Comparison of ENCODE assay signal across 10 cellular contexts in the genomic region with DNA sequence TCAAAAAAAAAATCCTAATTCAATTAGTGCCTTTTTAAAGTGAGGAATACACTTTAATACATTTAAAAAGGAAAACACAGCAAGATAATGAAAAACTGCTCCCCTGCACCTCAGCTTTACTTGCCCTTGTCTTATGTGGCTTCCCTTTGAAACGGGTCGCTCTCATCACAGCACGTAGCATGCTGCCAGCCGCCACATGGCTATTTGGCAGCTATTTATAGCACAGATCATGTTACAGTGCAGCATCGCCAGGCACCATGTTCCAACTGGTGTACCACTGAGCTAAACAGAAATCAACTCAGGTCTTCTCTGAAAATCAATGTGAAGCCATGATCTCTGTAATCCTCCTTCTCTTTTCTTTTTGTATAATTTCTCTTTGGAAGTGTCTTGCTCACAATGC.
A peak's percentile ranks its signal among the peaks of the same experiment; 100 is the strongest.
DNase-seq lines count a peak whose midpoint lies in the region; ATAC-seq and TF ChIP-seq lines count a peak whose summit lies in the region.
"Had no signal": no experiment of that assay in that cellular context is flagged by ENCODE, and none has a peak within 500 bp of the region (broad histone marks: within the 10 kb centered on the region; RNA-seq: fewer than 3 reads in every experiment).

No MANE protein-coding gene starts in this region.

- DNase-seq in HCT116 (ENCODE audit: low read depth, low spot score): no peak
- peak; percentile 82 for DNase-seq in NCI-H2227 treated with DMSO at 0.1 percent for 48 hours (lab: John Stamatoyannopoulos, UW)
- peak; percentile 68 to 81 for DNase-seq in cerebellar nuclear complex (lab: John Stamatoyannopoulos, UW)
- peak; percentile 46 for DNase-seq in pons (ENCODE audit: low spot score)
- DNase-seq in activated T-cell treated with anti-CD3 and anti-CD28 coated beads, Interleukin-2, amount 50 U/mL, for 72 hours: no peak
- no peak for DNase-seq in activated CD8-positive, alpha-beta T cell treated with anti-CD3 and anti-CD28 coated beads for 36 hours
- DNase-seq: occipital lobe had no signal

- no peak for TF ChIP-seq RAD21 in HCT116 (IDR thresholded peaks at IDR 0.05; ENCODE audit: low read depth)

- no peak for TF ChIP-seq CTCF in HCT116 (IDR thresholded peaks at IDR 0.05 in 2 of 3, conservative IDR thresholded peaks at IDR 0.05 in 1 of 3; ENCODE audit: borderline replicate concordance in 1 of 3, insufficient read depth in 1 of 3, low read depth in 2 of 3, low read length in 2 of 3)
- TF ChIP-seq CTCF in activated CD8-positive, alpha-beta T cell treated with anti-CD3 and anti-CD28 coated beads for 36 hours (IDR thresholded peaks at IDR 0.05): no peak

- ATAC-seq in HCT116 (no peak), HG03108 (IDR thresholded peaks at IDR 0.05; ENCODE audit: unreplicated experiment) (no peak), GM19455 (IDR thresholded peaks at IDR 0.05; ENCODE audit: unreplicated experiment) (no peak)
- ATAC-seq in activated T-cell treated with anti-CD3 and anti-CD28 coated beads, Interleukin-2, amount 50 U/mL, for 72 hours (replicated peaks in 1 of 2): no peak
- no peak for ATAC-seq in activated CD8-positive, alpha-beta T cell treated with anti-CD3 and anti-CD28 coated beads for 36 hours
- ATAC-seq: stimulated activated memory B cell treated with anti-CD40 and anti-IgM and Interleukin-4, amounts not matched to agents 10 μg/mL and 1 μg/mL and 100 μg/mL, for 72 hours had no signal

- no peak overlapping the region for H3K9ac ChIP-seq in HCT116 (ENCODE audit: low read length)

- RAD21 ChIA-PET in HCT116 (lab: Charles Lee; ENCODE audit: low non-redundant PET in 1 of 2, low total read pairs in 2 of 2, uncharacterized antibody in 2 of 2, unreplicated experiment in 2 of 2): no interaction called here

- H3K4me1 ChIP-seq in HCT116 (ENCODE audit: control insufficient read depth in 1 of 2, insufficient read depth in 2 of 2, low read length in 2 of 2): peaks cover 5 to 9% of the 10 kb centered on the region in 2 experiments; a peak in 3 of 4 replicates

- BruUV-seq in HCT116 (replicated peaks; lab: Mats Ljungman, UMichigan): no TSS peak

- H2AFZ ChIP-seq in HCT116 (ENCODE audit: low read depth, low read length, poor library complexity, severe bottlenecking): no peak overlapping the region

- no peaks in the 10 kb centered on the region for H3K36me3 ChIP-seq in HCT116 (ENCODE audit: control insufficient read depth in 1 of 2, insufficient read depth in 2 of 2, low read length in 2 of 2)

- no peaks in the 10 kb centered on the region for H3K79me2 ChIP-seq in HCT116 (ENCODE audit: insufficient read depth, low read length)

- H3K9me3 Mint-ChIP-seq in activated T-cell treated with anti-CD3 and anti-CD28 coated beads, Interleukin-2, amount 50 U/mL, for 72 hours: no peaks in the 10 kb centered on the region
- no peaks in the 10 kb centered on the region for H3K9me3 Mint-ChIP-seq in activated CD8-positive, alpha-beta T cell treated with anti-CD3 and anti-CD28 coated beads for 36 hours
- H3K9me3 Mint-ChIP-seq: stimulated activated memory B cell treated with anti-CD40 and anti-IgM and Interleukin-4, amounts not matched to agents 10 μg/mL and 1 μg/mL and 100 μg/mL, for 72 hours had no signal

- CTCF ChIA-PET in HCT116 (lab: Charles Lee): interaction anchor here (1.3 kb wide), 1 partner anchor 13 kb away, joined by 3 read pairs; no protein-coding TSS in a partner anchor
- CTCF ChIA-PET in activated CD8-positive, alpha-beta T cell treated with anti-CD3 and anti-CD28 coated beads for 36 hours (lab: Charles Lee): interaction anchor here (1.3 to 1.8 kb wide), 2 partner anchors 13 to 21 kb away, joined by 5 to 7 read pairs; no protein-coding TSS in a partner anchor

- H4K20me1 ChIP-seq in HCT116 (ENCODE audit: insufficient read depth): no peaks in the 10 kb centered on the region

- no peak overlapping the region for H3K4me3 Mint-ChIP-seq in activated T-cell treated with anti-CD3 and anti-CD28 coated beads, Interleukin-2, amount 50 U/mL, for 72 hours
- H3K4me3 Mint-ChIP-seq in activated CD8-positive, alpha-beta T cell treated with anti-CD3 and anti-CD28 coated beads for 36 hours: no peak overlapping the region
- H3K4me3 Mint-ChIP-seq: stimulated activated memory B cell treated with anti-CD40 and anti-IgM and Interleukin-4, amounts not matched to agents 10 μg/mL and 1 μg/mL and 100 μg/mL, for 72 hours had no signal

- no peak overlapping the region for H3K27ac ChIP-seq in HCT116 (ENCODE audit: low read depth, low read length)

- intact Hi-C loops in HCT116 (cut with micrococcal nuclease): no loop called here
- intact Hi-C loops in activated CD8-positive, alpha-beta T cell treated with anti-CD3 and anti-CD28 coated beads for 36 hours (cut with micrococcal nuclease): no loop called here

- H3K9me3 ChIP-seq in HCT116 (ENCODE audit: control insufficient read depth in 1 of 2, insufficient read depth in 1 of 2, low read depth in 1 of 2, low read length in 2 of 2): no peaks in the 10 kb centered on the region

- no peaks in the 10 kb centered on the region for H3K36me3 Mint-ChIP-seq in activated T-cell treated with anti-CD3 and anti-CD28 coated beads, Interleukin-2, amount 50 U/mL, for 72 hours (ENCODE audit: insufficient read depth in 2 of 2)
- no peaks in the 10 kb centered on the region for H3K36me3 Mint-ChIP-seq in activated CD8-positive, alpha-beta T cell treated with anti-CD3 and anti-CD28 coated beads for 36 hours (ENCODE audit: low read depth)

- H3K27me3 ChIP-seq in HCT116 (ENCODE audit: insufficient read depth, low read length): no peaks in the 10 kb centered on the region

- no peak overlapping the region for H3K27ac Mint-ChIP-seq in activated T-cell treated with anti-CD3 and anti-CD28 coated beads, Interleukin-2, amount 50 U/mL, for 72 hours
- no peak overlapping the region for H3K27ac Mint-ChIP-seq in activated CD8-positive, alpha-beta T cell treated with anti-CD3 and anti-CD28 coated beads for 36 hours
- H3K27ac Mint-ChIP-seq: stimulated activated memory B cell treated with anti-CD40 and anti-IgM and Interleukin-4, amounts not matched to agents 10 μg/mL and 1 μg/mL and 100 μg/mL, for 72 hours had no signal

- H3K27me3 Mint-ChIP-seq in activated T-cell treated with anti-CD3 and anti-CD28 coated beads, Interleukin-2, amount 50 U/mL, for 72 hours (ENCODE audit: low read depth): no peaks in the 10 kb centered on the region
- no peaks in the 10 kb centered on the region for H3K27me3 Mint-ChIP-seq in activated CD8-positive, alpha-beta T cell treated with anti-CD3 and anti-CD28 coated beads for 36 hours
- H3K27me3 Mint-ChIP-seq: stimulated activated memory B cell treated with anti-CD40 and anti-IgM and Interleukin-4, amounts not matched to agents 10 μg/mL and 1 μg/mL and 100 μg/mL, for 72 hours had no signal

- peak overlapping the region; percentile 34 for H3K4me2 ChIP-seq in HCT116 (ENCODE audit: low read length)

- POLR2A ChIA-PET in HCT116 (lab: Charles Lee): no interaction called here
- POLR2A ChIA-PET in activated CD8-positive, alpha-beta T cell treated with anti-CD3 and anti-CD28 coated beads for 36 hours (lab: Charles Lee): no interaction called here

- H3K9me2 ChIP-seq in HCT116 (ENCODE audit: insufficient read depth): no peaks in the 10 kb centered on the region

- no peaks in the 10 kb centered on the region for H3K4me1 Mint-ChIP-seq in activated T-cell treated with anti-CD3 and anti-CD28 coated beads, Interleukin-2, amount 50 U/mL, for 72 hours (ENCODE audit: low read depth)
- H3K4me1 Mint-ChIP-seq in activated CD8-positive, alpha-beta T cell treated with anti-CD3 and anti-CD28 coated beads for 36 hours (ENCODE audit: low read depth): no peaks in the 10 kb centered on the region
- H3K4me1 Mint-ChIP-seq: stimulated activated memory B cell treated with anti-CD40 and anti-IgM and Interleukin-4, amounts not matched to agents 10 μg/mL and 1 μg/mL and 100 μg/mL, for 72 hours had no signal

- no peak overlapping the region for H3K4me3 ChIP-seq in HCT116 (replicated peaks in 1 of 2; ENCODE audit: low read depth in 1 of 2, low read length in 2 of 2)

- no peak for TF ChIP-seq POLR2A in HCT116 (IDR thresholded peaks at IDR 0.05; ENCODE audit: borderline replicate concordance, extremely low read depth, insufficient read depth, insufficient read length)

TF ChIP-seq in HCT116, 20 proteins besides CTCF, POLR2A, EP300 and RAD21:
- no peak for TF ChIP-seq SRF (IDR thresholded peaks at IDR 0.05; ENCODE audit: low read depth)
- peak; percentile 30 for TF ChIP-seq TCF7L2 (IDR thresholded peaks at IDR 0.05; ENCODE audit: borderline replicate concordance, extremely low read depth, insufficient read depth, insufficient read length)
- TF ChIP-seq SP1 (IDR thresholded peaks at IDR 0.05; ENCODE audit: low read depth): peak; percentile 25; the same call in 1 of the 2 replicates
- TF ChIP-seq, protein P1, sequence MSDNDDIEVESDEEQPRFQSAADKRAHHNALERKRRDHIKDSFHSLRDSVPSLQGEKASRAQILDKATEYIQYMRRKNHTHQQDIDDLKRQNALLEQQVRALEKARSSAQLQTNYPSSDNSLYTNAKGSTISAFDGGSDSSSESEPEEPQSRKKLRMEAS (IDR thresholded peaks at IDR 0.05): peak; percentile 56

Comparison
In these comparisons a context has a peak if more than half of its experiments do, and no peak if none do; other contexts are left out.
1. DNase-seq: peak in NCI-H2227 treated with DMSO at 0.1 percent for 48 hours (single experiment), cerebellar nuclear complex (2 of 2) and pons (single experiment); none in HCT116 (single experiment), activated T-cell treated with anti-CD3 and anti-CD28 coated beads, Interleukin-2, amount 50 U/mL, for 72 hours (0 of 2) and activated CD8-positive, alpha-beta T cell treated with anti-CD3 and anti-CD28 coated beads for 36 hours (single experiment).